ENCODE assay signal across 8 cellular contexts in the genomic region with DNA sequence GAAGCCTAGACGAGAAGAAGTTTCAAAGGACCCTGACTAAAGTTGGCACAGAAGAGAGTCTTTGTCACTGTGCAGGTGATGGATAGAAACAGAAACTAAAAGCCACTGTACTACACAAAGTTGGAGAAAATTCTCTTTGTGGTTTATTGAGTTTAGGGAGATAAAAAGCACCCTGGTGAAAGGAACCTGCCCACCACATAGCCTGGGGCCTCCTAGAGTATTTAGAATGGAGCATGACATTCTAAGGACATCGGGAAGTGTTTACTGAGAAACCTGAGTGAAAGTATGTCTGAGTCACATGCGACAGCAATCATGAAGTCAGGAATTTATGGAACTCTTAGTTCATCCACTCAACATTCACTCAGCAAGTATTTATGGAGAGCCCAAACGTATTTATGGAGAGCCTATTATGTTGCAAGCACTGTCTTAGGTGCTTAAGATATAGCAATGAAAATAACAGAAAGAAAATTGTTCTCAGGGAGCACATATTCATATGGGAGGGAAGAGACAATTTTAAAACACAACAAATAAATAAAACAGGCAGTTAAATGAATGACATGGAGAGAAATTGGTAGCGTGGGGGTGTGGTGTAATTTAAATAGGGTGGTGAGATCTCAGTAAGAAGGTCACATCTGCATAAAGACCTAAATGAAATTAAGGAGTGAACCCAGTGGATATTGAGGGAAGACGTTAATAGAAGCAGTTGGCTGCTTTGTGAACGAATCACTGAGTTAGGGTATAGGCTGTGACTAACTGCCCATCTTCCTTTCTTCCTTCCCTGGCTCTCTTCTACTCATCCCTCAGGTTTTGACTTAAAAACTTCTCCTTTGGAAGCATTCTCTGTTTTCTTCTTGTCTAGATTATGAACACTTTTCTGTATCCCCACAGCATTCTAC.
DNase-seq lines count a peak whose midpoint lies in the region; ATAC-seq lines count a peak whose summit lies in the region.

No MANE protein-coding gene starts in this region.

- no peaks in the 10 kb centered on the region for H3K27me3 Mint-ChIP-seq in IgD-negative memory B cell
- H3K27me3 Mint-ChIP-seq in natural killer cell treated with Interleukin-12 subunit alpha and Interleukin-12 subunit beta and Interleukin-15 and Interleukin-18, amount 100 ng/mL, for 72 hours = no peaks in the 10 kb centered on the region

- peak overlapping the region in 1 of 4 donors; percentile 40 for H3K4me3 Mint-ChIP-seq in IgD-negative memory B cell
- H3K4me3 Mint-ChIP-seq in natural killer cell treated with Interleukin-12 subunit alpha and Interleukin-12 subunit beta and Interleukin-15 and Interleukin-18, amount 100 ng/mL, for 72 hours = peak overlapping the region; percentile 5

- in situ Hi-C loops in Caki2 (cut with HindIII; ENCODE audit: low pct_unique_long_range_greater_than_20kb, low sequenced_read_pairs) = no loop called here

- no peaks in the 10 kb centered on the region for H3K9me3 Mint-ChIP-seq in IgD-negative memory B cell
- H3K9me3 Mint-ChIP-seq in natural killer cell treated with Interleukin-12 subunit alpha and Interleukin-12 subunit beta and Interleukin-15 and Interleukin-18, amount 100 ng/mL, for 72 hours = no peaks in the 10 kb centered on the region

- H3K4me1 Mint-ChIP-seq in IgD-negative memory B cell = peaks cover 22 to 30% (median 25%) of the 10 kb centered on the region in 3 donors
- peaks cover 8 to 10% of the 10 kb centered on the region in 2 donors for H3K4me1 Mint-ChIP-seq in natural killer cell treated with Interleukin-12 subunit alpha and Interleukin-12 subunit beta and Interleukin-15 and Interleukin-18, amount 100 ng/mL, for 72 hours (ENCODE audit: low read depth in 2 of 2)

- ATAC-seq in GM21515 (IDR thresholded peaks at IDR 0.05; ENCODE audit: unreplicated experiment) = peak; percentile 63
- ATAC-seq in natural killer cell treated with Interleukin-12 subunit alpha and Interleukin-12 subunit beta and Interleukin-15 and Interleukin-18, amount 100 ng/mL, for 72 hours = peak in 1 of 2 donors; percentile 48

- peak; percentile 85 for DNase-seq in Caki2 (ENCODE audit: low read depth)
- DNase-seq in amniotic stem cell (lab: John Stamatoyannopoulos, UW) = peak; percentile 60
- DNase-seq in natural killer cell treated with Interleukin-12 subunit alpha and Interleukin-12 subunit beta and Interleukin-15 and Interleukin-18, amount 100 ng/mL, for 72 hours (ENCODE audit: low spot score) = no peak
- no peak for DNase-seq in NCI-H1105 treated with DMSO at 0.1 percent for 48 hours (lab: John Stamatoyannopoulos, UW)
- no peak for DNase-seq in activated gamma-delta T cell (lab: John Stamatoyannopoulos, UW)
- no peak for DNase-seq in NCI-H1930 (lab: John Stamatoyannopoulos, UW)

- H3K27ac Mint-ChIP-seq in IgD-negative memory B cell = peak overlapping the region in 2 of 3 donors; percentile 15 to 31
- no peak overlapping the region for H3K27ac Mint-ChIP-seq in natural killer cell treated with Interleukin-12 subunit alpha and Interleukin-12 subunit beta and Interleukin-15 and Interleukin-18, amount 100 ng/mL, for 72 hours

- H3K36me3 Mint-ChIP-seq in IgD-negative memory B cell = no peaks in the 10 kb centered on the region
- H3K36me3 Mint-ChIP-seq in natural killer cell treated with Interleukin-12 subunit alpha and Interleukin-12 subunit beta and Interleukin-15 and Interleukin-18, amount 100 ng/mL, for 72 hours = no peaks in the 10 kb centered on the region

Comparison
In these comparisons a context has a peak if more than half of its experiments do, and no peak if none do; other contexts are left out.
1. DNase-seq: peak in Caki2 (single experiment) and amniotic stem cell (single experiment); none in natural killer cell treated with Interleukin-12 subunit alpha and Interleukin-12 subunit beta and Interleukin-15 and Interleukin-18, amount 100 ng/mL, for 72 hours (single experiment), NCI-H1105 treated with DMSO at 0.1 percent for 48 hours (single experiment), activated gamma-delta T cell (single experiment) and NCI-H1930 (0 of 2).
2. H3K27ac Mint-ChIP-seq: peak in IgD-negative memory B cell (2 of 3); none in natural killer cell treated with Interleukin-12 subunit alpha and Interleukin-12 subunit beta and Interleukin-15 and Interleukin-18, amount 100 ng/mL, for 72 hours (0 of 2).